7 cellular contexts compared by ENCODE assay signal in the genomic region with DNA sequence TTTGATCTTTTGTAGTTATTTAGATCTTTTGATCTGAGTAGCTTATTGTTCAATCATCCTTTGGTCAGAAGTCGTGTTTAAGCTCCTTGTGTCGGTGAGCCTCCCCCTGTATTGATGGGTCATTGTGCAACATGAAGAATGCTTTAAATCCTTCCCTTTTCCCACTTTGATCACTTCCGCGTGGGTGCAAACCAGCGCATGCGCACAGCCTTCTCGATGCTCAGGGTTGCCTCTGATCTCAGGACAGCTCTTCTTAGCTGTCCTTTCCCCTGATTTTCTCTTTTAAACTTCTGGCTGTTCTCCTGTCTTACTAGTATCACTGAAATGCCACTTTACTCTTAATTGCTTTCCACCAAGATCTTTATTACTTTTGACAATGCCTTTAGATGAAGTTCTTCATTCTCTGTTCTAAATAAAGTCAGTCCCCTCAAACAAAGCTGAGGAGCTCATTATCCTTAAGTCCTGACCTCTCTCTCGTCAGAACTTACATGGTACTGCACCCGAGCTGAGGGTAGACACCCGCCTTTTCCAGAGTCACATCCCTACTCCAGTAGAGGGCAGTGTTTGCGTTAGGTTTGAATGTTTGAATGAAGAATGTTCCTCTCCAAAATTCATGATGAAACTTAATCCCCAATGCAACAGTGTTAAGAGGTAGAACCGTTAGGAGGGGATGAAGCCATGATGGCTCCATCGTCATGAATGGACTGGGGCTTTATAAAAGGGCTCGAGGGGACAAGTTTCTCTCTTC.
DNase-seq lines count a peak whose midpoint lies in the region; TF ChIP-seq lines count a peak whose summit lies in the region.

No MANE protein-coding gene starts in this region.

- H3K27me3 Mint-ChIP-seq in activated CD4-positive, alpha-beta memory T cell treated with anti-CD3 and anti-CD28 coated beads for 36 hours: no peaks in the 10 kb centered on the region

- H3K36me3 ChIP-seq in HAP-1 (replicated peaks) (no peaks in the 10 kb centered on the region), brain microvascular endothelial cell (replicated peaks) (no peaks in the 10 kb centered on the region)

- peaks cover 2% of the 10 kb centered on the region for H3K9me3 Mint-ChIP-seq in activated CD4-positive, alpha-beta memory T cell treated with anti-CD3 and anti-CD28 coated beads for 36 hours

- no peaks in the 10 kb centered on the region; the same call in 1 of the 2 replicates for H3K9me3 ChIP-seq in HAP-1

- H3K4me3 ChIP-seq in HAP-1 (no peak overlapping the region), brain microvascular endothelial cell (ENCODE audit: low read depth, low read length) (no peak overlapping the region), foreskin fibroblast (ENCODE audit: low read depth in 1 of 2, low read length in 2 of 2) (no peak overlapping the region)

- no peaks in the 10 kb centered on the region for H3K36me3 Mint-ChIP-seq in activated CD4-positive, alpha-beta memory T cell treated with anti-CD3 and anti-CD28 coated beads for 36 hours

- CTCF ChIA-PET in activated CD4-positive, alpha-beta memory T cell treated with anti-CD3 and anti-CD28 coated beads for 36 hours (lab: Charles Lee): no interaction called here

- DNase-seq in HAP-1 (ENCODE audit: low spot score in 2 of 2) (peak; percentile 6 to 44), NCI-H1694 treated with DMSO at 0.1 percent for 48 hours (lab: John Stamatoyannopoulos, UW) (peak; percentile 51), brain microvascular endothelial cell (no peak), occipital lobe (lab: John Stamatoyannopoulos, UW) (peak; percentile 2), foreskin fibroblast (no peak), HK-2 (ENCODE audit: unreplicated experiment) (no peak)
- DNase-seq in activated CD4-positive, alpha-beta memory T cell treated with anti-CD3 and anti-CD28 coated beads for 36 hours: no peak

- H3K27ac Mint-ChIP-seq in activated CD4-positive, alpha-beta memory T cell treated with anti-CD3 and anti-CD28 coated beads for 36 hours: no peak overlapping the region

- no peak overlapping the region for H3K4me3 Mint-ChIP-seq in activated CD4-positive, alpha-beta memory T cell treated with anti-CD3 and anti-CD28 coated beads for 36 hours

- POLR2A ChIA-PET in activated CD4-positive, alpha-beta memory T cell treated with anti-CD3 and anti-CD28 coated beads for 36 hours (lab: Charles Lee): no interaction called here

- in situ Hi-C loops in HAP-1 (cut with MboI; ENCODE audit: low sequenced_read_pairs) (no loop called here), brain microvascular endothelial cell (cut with HindIII; ENCODE audit: low pct_ligation_motif_present, low sequenced_read_pairs) (no loop called here)

- intact Hi-C loops in activated CD4-positive, alpha-beta memory T cell treated with anti-CD3 and anti-CD28 coated beads for 36 hours (cut with micrococcal nuclease): no loop called here

- H3K27ac ChIP-seq in brain microvascular endothelial cell: no peak overlapping the region

- no peaks in the 10 kb centered on the region for H3K4me1 Mint-ChIP-seq in activated CD4-positive, alpha-beta memory T cell treated with anti-CD3 and anti-CD28 coated beads for 36 hours (ENCODE audit: low read depth)

- TF ChIP-seq CTCF in brain microvascular endothelial cell (IDR thresholded peaks at IDR 0.05; ENCODE audit: low read depth, low read length, missing control alignments) (peak; percentile 36), foreskin fibroblast (IDR thresholded peaks at IDR 0.05; ENCODE audit: low read depth, low read length) (no peak)

- H3K27me3 ChIP-seq in HAP-1 (ENCODE audit: low read depth): no peaks in the 10 kb centered on the region
- H3K27me3 ChIP-seq in brain microvascular endothelial cell (replicated peaks): no peaks in the 10 kb centered on the region

- H3K4me1 ChIP-seq in HAP-1: no peaks in the 10 kb centered on the region

Comparison
In these comparisons a context has a peak if more than half of its experiments do, and no peak if none do; other contexts are left out.
1. DNase-seq: peak in HAP-1 (2 of 2), NCI-H1694 treated with DMSO at 0.1 percent for 48 hours (single experiment) and occipital lobe (single experiment); none in brain microvascular endothelial cell (single experiment), foreskin fibroblast (0 of 2), activated CD4-positive, alpha-beta memory T cell treated with anti-CD3 and anti-CD28 coated beads for 36 hours (single experiment) and HK-2 (single experiment).